8 cellular contexts compared by ENCODE assay signal in the genomic region with DNA sequence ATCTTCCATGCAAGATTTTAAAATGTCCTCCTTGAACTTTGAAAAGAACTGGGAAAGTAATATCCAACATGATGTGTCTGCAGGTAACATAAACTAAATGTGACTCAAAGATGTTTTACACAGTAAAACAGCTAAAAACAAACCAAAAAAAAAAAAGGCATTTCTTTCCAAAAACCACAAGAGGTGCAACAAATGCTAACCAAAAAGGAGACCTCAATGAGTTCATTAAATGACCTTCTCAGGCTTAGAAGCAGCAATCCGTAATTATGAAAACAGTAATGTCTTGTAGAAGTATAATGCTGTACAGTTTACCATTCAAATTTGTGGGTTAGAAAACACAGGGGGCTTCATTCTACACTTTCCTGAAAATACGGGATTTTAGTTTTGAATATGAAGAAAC. TPM values are rescaled to one million over a fixed set of nuclear protein-coding genes. Genes with fewer than 3 reads are reported as not detected.
DNase-seq lines count a peak whose midpoint lies in the region; ATAC-seq and TF ChIP-seq lines count a peak whose summit lies in the region.

No MANE protein-coding gene starts in this region.

- H2BK120ac ChIP-seq in mesendoderm (ENCODE audit: low read depth, low read length), result no peak overlapping the region

- H4K5ac ChIP-seq in mesendoderm (ENCODE audit: low read length), result no peak overlapping the region

- intact Hi-C loops in left ventricle myocardium inferior (cut with micrococcal nuclease), result no loop called here
- intact Hi-C loops in left ventricle myocardium superior (cut with micrococcal nuclease), result no loop called here

- H2BK15ac ChIP-seq in mesendoderm (replicated peaks; ENCODE audit: low read depth), result no peak overlapping the region

- H3K79me2 ChIP-seq in mesendoderm (ENCODE audit: control insufficient read depth, insufficient read depth, low read length), result peaks cover 33% of the 10 kb centered on the region

- no peak overlapping the region for H3K4ac ChIP-seq in mesendoderm (ENCODE audit: low read depth, low read length)

- H3K4me1 ChIP-seq in left ventricle myocardium inferior (peaks cover 81% of the 10 kb centered on the region), mesendoderm (ENCODE audit: control insufficient read depth, low read depth, low read length) (peaks cover 10% of the 10 kb centered on the region), urinary bladder (ENCODE audit: insufficient read depth) (no peaks in the 10 kb centered on the region)

- peak overlapping the region; percentile 97 for H3K27ac ChIP-seq in left ventricle myocardium inferior (replicated peaks)
- no peak overlapping the region for H3K27ac ChIP-seq in mesendoderm (ENCODE audit: low read depth, low read length)
- peak overlapping the region; percentile 82 for H3K27ac ChIP-seq in urinary bladder (ENCODE audit: low read depth)

- no peak overlapping the region for H2BK5ac ChIP-seq in mesendoderm (ENCODE audit: low read length)

- ATAC-seq in left ventricle myocardium superior (no peak), HG03159 (IDR thresholded peaks at IDR 0.05; ENCODE audit: unreplicated experiment) (no peak)

- in situ Hi-C loops in astrocyte of the spinal cord (cut with HindIII; ENCODE audit: low sequenced_read_pairs), result no loop called here

- no peak overlapping the region for H3K18ac ChIP-seq in mesendoderm (ENCODE audit: low read length)

- DNase-seq in left ventricle myocardium inferior (no peak), left ventricle myocardium superior (no peak), astrocyte of the spinal cord (ENCODE audit: low read depth, low spot score) (peak; percentile 25), mesendoderm (no peak), HuH-7 (ENCODE audit: low spot score) (no peak), germinal center (ENCODE audit: low spot score) (no peak)

- H3K9ac ChIP-seq in mesendoderm (ENCODE audit: low read length), result peak overlapping the region; percentile 23

- no peak overlapping the region for H3K23ac ChIP-seq in mesendoderm (ENCODE audit: low read length)

- H3K9me3 ChIP-seq in left ventricle myocardium inferior (replicated peaks), result no peaks in the 10 kb centered on the region

- H2AK5ac ChIP-seq in mesendoderm (ENCODE audit: low read length), result no peak overlapping the region

- no peak overlapping the region for H4K8ac ChIP-seq in mesendoderm (ENCODE audit: low read depth, low read length)

- WGBS in mesendoderm (ENCODE audit: extremely low coverage, insufficient coverage, low lambda C conversion rate), result no CpG with 5 or more reads among the region's 2 CpGs
- 29% methylated on average over 2 of the region's 2 CpGs for WGBS in urinary bladder

- H3K27me3 ChIP-seq in left ventricle myocardium inferior (ENCODE audit: low read depth) (no peaks in the 10 kb centered on the region), mesendoderm (ENCODE audit: insufficient read depth, low read length, poor library complexity) (no peaks in the 10 kb centered on the region)

- no peak for TF ChIP-seq CTCF in left ventricle myocardium inferior (IDR thresholded peaks at IDR 0.05; ENCODE audit: borderline replicate concordance)
- no peak for TF ChIP-seq CTCF in astrocyte of the spinal cord (IDR thresholded peaks at IDR 0.05; ENCODE audit: low read depth, low read length)

- no peaks in the 10 kb centered on the region for H3K36me3 ChIP-seq in left ventricle myocardium inferior
- H3K36me3 ChIP-seq in mesendoderm (ENCODE audit: control insufficient read depth, insufficient read depth, low read length), result no peaks in the 10 kb centered on the region
- no peaks in the 10 kb centered on the region for H3K36me3 ChIP-seq in urinary bladder (ENCODE audit: insufficient read depth)

- H3K4me3 ChIP-seq in left ventricle myocardium inferior, result peak overlapping the region; percentile 93
- peak overlapping the region; percentile 84 for H3K4me3 ChIP-seq in astrocyte of the spinal cord (ENCODE audit: low read depth, low read length)
- no peak overlapping the region for H3K4me3 ChIP-seq in mesendoderm (ENCODE audit: low read length)
- H3K4me3 ChIP-seq in urinary bladder (ENCODE audit: low read depth, low read length), result peak overlapping the region; percentile 29

- H3K79me1 ChIP-seq in mesendoderm (ENCODE audit: low read length), result no peaks in the 10 kb centered on the region

- H3K56ac ChIP-seq in mesendoderm (ENCODE audit: low read length), result no peak overlapping the region

- no peak overlapping the region for H3K4me2 ChIP-seq in mesendoderm (ENCODE audit: low read length)

RNA-seq across cellular contexts. Expression of a gene that starts 2.5 kb away (rescaled TPM):
- 18.0 TPM for total RNA-seq in left ventricle myocardium inferior
- total RNA-seq in left ventricle myocardium superior, result 23.3 TPM
- polyA plus RNA-seq in mesendoderm (2013, experiment 1 of 2), result 64.9 TPM
- 62.8 TPM for polyA plus RNA-seq in mesendoderm (2013, experiment 2 of 2)
- 47.6 TPM for total RNA-seq in urinary bladder
- polyA plus RNA-seq in urinary bladder, result 64.6 TPM

RNA-seq across cellular contexts. Expression of a gene that starts 56.3 kb away (rescaled TPM):
- total RNA-seq in left ventricle myocardium inferior (15.9 TPM), left ventricle myocardium superior (13.8 TPM), urinary bladder (22.0 TPM)
- 52.4 TPM for polyA plus RNA-seq in mesendoderm (2013, experiment 1 of 2)
- polyA plus RNA-seq in mesendoderm (2013, experiment 2 of 2), result 54.1 TPM
- polyA plus RNA-seq in urinary bladder, result 19.3 TPM
